In genomic region chr2:70243804-70244584, GRCh38 we compare ENCODE assay signal across 16 cellular contexts. TPM values are rescaled to one million over a fixed set of nuclear protein-coding genes. Genes with fewer than 3 reads are reported as not detected.
DNase-seq lines count a peak whose midpoint lies in the region; ATAC-seq, FAIRE-seq and TF ChIP-seq lines count a peak whose summit lies in the region.
"Had no signal": no experiment of that assay in that cellular context is flagged by ENCODE, and none has a peak within 500 bp of the region (broad histone marks: within the 10 kb centered on the region; RNA-seq: fewer than 3 reads in every experiment).

No MANE protein-coding gene starts in this region.

- H3K4me1 Mint-ChIP-seq in activated CD4-positive, alpha-beta T cell treated with anti-CD3 and anti-CD28 coated beads, Interleukin-2, amount 10 ng/mL, durations not matched to agents 24 days and 14 days = peaks cover 43% of the 10 kb centered on the region
- H3K4me1 Mint-ChIP-seq in central memory CD8-positive, alpha-beta T cell = peaks cover 58% of the 10 kb centered on the region
- H3K4me1 Mint-ChIP-seq in neural crest cell = peaks cover 42% of the 10 kb centered on the region

- H3K9me3 ChIP-seq in left lung = no peaks in the 10 kb centered on the region

- peak overlapping the region; percentile 10 for H3K27ac Mint-ChIP-seq in activated CD4-positive, alpha-beta T cell treated with anti-CD3 and anti-CD28 coated beads, Interleukin-2, amount 10 ng/mL, durations not matched to agents 24 days and 14 days
- peak overlapping the region; percentile 1 for H3K27ac Mint-ChIP-seq in central memory CD8-positive, alpha-beta T cell (ENCODE audit: low read depth)
- H3K27ac Mint-ChIP-seq in neural crest cell (ENCODE audit: unreplicated experiment) = peak overlapping the region; percentile 1
- H3K27ac Mint-ChIP-seq: activated T-helper 2 cell treated with anti-CD3 and anti-CD28 coated beads, Interferon-gamma antibody, Interleukin-2, Interleukin-4, amounts not matched to agents 10 μg/mL and 5 μg/mL and 100 μg/mL, durations not matched to agents 14 hours and 24 hours and 36 hours had no signal

- no peaks in the 10 kb centered on the region for H3K9me3 Mint-ChIP-seq in activated CD4-positive, alpha-beta T cell treated with anti-CD3 and anti-CD28 coated beads, Interleukin-2, amount 10 ng/mL, durations not matched to agents 24 days and 14 days
- H3K9me3 Mint-ChIP-seq in central memory CD8-positive, alpha-beta T cell = no peaks in the 10 kb centered on the region
- no peaks in the 10 kb centered on the region for H3K9me3 Mint-ChIP-seq in neural crest cell
- H3K9me3 Mint-ChIP-seq: activated T-helper 2 cell treated with anti-CD3 and anti-CD28 coated beads, Interferon-gamma antibody, Interleukin-2, Interleukin-4, amounts not matched to agents 10 μg/mL and 5 μg/mL and 100 μg/mL, durations not matched to agents 14 hours and 24 hours and 36 hours had no signal

- no peak for ATAC-seq in central memory CD8-positive, alpha-beta T cell (replicated peaks; ENCODE audit: extremely low read depth, poor library complexity, severe bottlenecking)
- no peak for ATAC-seq in left lung

- peak overlapping the region; percentile 9 for H3K4me3 Mint-ChIP-seq in activated CD4-positive, alpha-beta T cell treated with anti-CD3 and anti-CD28 coated beads, Interleukin-2, amount 10 ng/mL, durations not matched to agents 24 days and 14 days
- H3K4me3 Mint-ChIP-seq in central memory CD8-positive, alpha-beta T cell = no peak overlapping the region
- peak overlapping the region; percentile 68 for H3K4me3 Mint-ChIP-seq in neural crest cell

- FAIRE-seq in D721Med (lab: Jason Lieb, UNC) = no peak
- FAIRE-seq in frontal cortex (lab: Jason Lieb, UNC) = no peak
- FAIRE-seq: urothelium cell line had no signal

- peaks cover 3% of the 10 kb centered on the region for H3K27me3 Mint-ChIP-seq in activated CD4-positive, alpha-beta T cell treated with anti-CD3 and anti-CD28 coated beads, Interleukin-2, amount 10 ng/mL, durations not matched to agents 24 days and 14 days
- H3K27me3 Mint-ChIP-seq in central memory CD8-positive, alpha-beta T cell = no peaks in the 10 kb centered on the region
- H3K27me3 Mint-ChIP-seq in neural crest cell (ENCODE audit: low read depth) = peaks cover 7% of the 10 kb centered on the region

- H3K36me3 ChIP-seq in left lung = peaks cover 0 to 11% of the 10 kb centered on the region in 2 donors

- H3K27me3 ChIP-seq in left lung = no peaks in the 10 kb centered on the region

- H3K27ac ChIP-seq in left lung = no peak overlapping the region

- H3K4me1 ChIP-seq in left lung = peaks cover 27 to 55% of the 10 kb centered on the region in 2 donors

- peaks cover 34% of the 10 kb centered on the region for H3K36me3 Mint-ChIP-seq in activated CD4-positive, alpha-beta T cell treated with anti-CD3 and anti-CD28 coated beads, Interleukin-2, amount 10 ng/mL, durations not matched to agents 24 days and 14 days (ENCODE audit: low read depth)
- peaks cover 20% of the 10 kb centered on the region for H3K36me3 Mint-ChIP-seq in central memory CD8-positive, alpha-beta T cell (ENCODE audit: insufficient read depth)
- H3K36me3 Mint-ChIP-seq in neural crest cell (ENCODE audit: low read depth) = peaks cover 21% of the 10 kb centered on the region

- DNase-seq in activated CD4-positive, alpha-beta T cell treated with anti-CD3 and anti-CD28 coated beads, Interleukin-2, amount 10 ng/mL, durations not matched to agents 24 days and 14 days = no peak
- DNase-seq in activated CD4-positive, alpha-beta T cell treated with anti-CD3 and anti-CD28 coated beads, Interleukin-2, amount 50 U/mL, for 4 hours = no peak
- DNase-seq in OCI-M1 (lab: John Stamatoyannopoulos, UW) (peak; percentile 32), neural crest cell (ENCODE audit: low read depth, low spot score) (no peak), D721Med (ENCODE audit: insufficient read length, low spot score) (no peak), left lung (no peak), frontal cortex (ENCODE audit: low spot score in 2 of 2) (no peak)
- no peak for DNase-seq in central memory CD8-positive, alpha-beta T cell (ENCODE audit: low spot score in 2 of 2)
- DNase-seq: activated CD4-positive, alpha-beta T cell treated with anti-CD3 and anti-CD28 coated beads for 1 hour; effector CD8-positive, alpha-beta T cell; NCI-H2171 treated with DMSO at 0.1 percent for 48 hours; nucleus accumbens; stimulated activated CD4-positive, alpha-beta T cell treated with anti-CD3 and anti-CD28 coated beads, Interleukin-4, amount 100 ng/mL, for 4 hours had no signal

- intact Hi-C loops in activated CD4-positive, alpha-beta T cell treated with anti-CD3 and anti-CD28 coated beads, Interleukin-2, amount 10 ng/mL, durations not matched to agents 24 days and 14 days (cut with micrococcal nuclease) = loop anchor here (10.0 kb wide), 1 partner anchor 599 kb away; the partner anchor contains the start of gene AAK1
- intact Hi-C loops in left lung (cut with DNase I) = no loop called here

- TF ChIP-seq CTCF in neural crest cell (conservative IDR thresholded peaks at IDR 0.05) (no peak), D721Med (IDR thresholded peaks at IDR 0.05; ENCODE audit: insufficient read depth, missing control alignments) (no peak), left lung (IDR thresholded peaks at IDR 0.05) (no peak)

- H3K4me3 ChIP-seq in left lung = no peak overlapping the region
- H3K4me3 ChIP-seq: lung had no signal

RNA-seq across cellular contexts. Expression of gene TIA1, which starts 4.4 kb away (rescaled TPM):
- 104 and 105 TPM in 2 replicates for total RNA-seq in activated CD4-positive, alpha-beta T cell treated with anti-CD3 and anti-CD28 coated beads, Interleukin-2, amount 10 ng/mL, durations not matched to agents 24 days and 14 days
- 273 and 287 TPM in 2 replicates for total RNA-seq in neural crest cell
- 100 to 1,000 TPM in 1 of 2 donors, 10 to 100 TPM in 1; 92.9 to 120 TPM for total RNA-seq in left lung
- 297 TPM for total RNA-seq in frontal cortex

RNA-seq across cellular contexts. Expression of gene PCYOX1, which starts 13.9 kb away (rescaled TPM):
- total RNA-seq in activated CD4-positive, alpha-beta T cell treated with anti-CD3 and anti-CD28 coated beads, Interleukin-2, amount 10 ng/mL, durations not matched to agents 24 days and 14 days = 12.8 and 16.4 TPM in 2 replicates
- 64.6 and 70.2 TPM in 2 replicates for total RNA-seq in neural crest cell
- total RNA-seq in left lung = 100 to 1,000 TPM in 1 of 2 donors, 10 to 100 TPM in 1; 78.9 to 140 TPM
- total RNA-seq in frontal cortex = 102 TPM

RNA-seq across cellular contexts. Expression of gene SNRPG, which starts 49.5 kb away (rescaled TPM):
- 401 and 424 TPM in 2 replicates for total RNA-seq in activated CD4-positive, alpha-beta T cell treated with anti-CD3 and anti-CD28 coated beads, Interleukin-2, amount 10 ng/mL, durations not matched to agents 24 days and 14 days
- total RNA-seq in neural crest cell (291 and 311 TPM in 2 replicates), left lung (100 to 1,000 TPM; 111 to 145 TPM), frontal cortex (132 TPM)

RNA-seq across cellular contexts. Expression of gene C2orf42, which starts 53.2 kb away (rescaled TPM):
- 18.5 and 19.6 TPM in 2 replicates for total RNA-seq in activated CD4-positive, alpha-beta T cell treated with anti-CD3 and anti-CD28 coated beads, Interleukin-2, amount 10 ng/mL, durations not matched to agents 24 days and 14 days
- total RNA-seq in neural crest cell (19.5 and 20.7 TPM in 2 replicates), left lung (10 to 100 TPM; 13.7 to 16.3 TPM), frontal cortex (26.5 TPM)

RNA-seq across cellular contexts. Expression of gene FAM136A, which starts 57.9 kb away (rescaled TPM):
- total RNA-seq in activated CD4-positive, alpha-beta T cell treated with anti-CD3 and anti-CD28 coated beads, Interleukin-2, amount 10 ng/mL, durations not matched to agents 24 days and 14 days = 85.5 and 89.7 TPM in 2 replicates
- total RNA-seq in neural crest cell = 76.9 and 79.1 TPM in 2 replicates
- 10 to 100 TPM; 25.6 to 31.9 TPM for total RNA-seq in left lung
- total RNA-seq in frontal cortex = 31.4 TPM
